In the genomic region with DNA sequence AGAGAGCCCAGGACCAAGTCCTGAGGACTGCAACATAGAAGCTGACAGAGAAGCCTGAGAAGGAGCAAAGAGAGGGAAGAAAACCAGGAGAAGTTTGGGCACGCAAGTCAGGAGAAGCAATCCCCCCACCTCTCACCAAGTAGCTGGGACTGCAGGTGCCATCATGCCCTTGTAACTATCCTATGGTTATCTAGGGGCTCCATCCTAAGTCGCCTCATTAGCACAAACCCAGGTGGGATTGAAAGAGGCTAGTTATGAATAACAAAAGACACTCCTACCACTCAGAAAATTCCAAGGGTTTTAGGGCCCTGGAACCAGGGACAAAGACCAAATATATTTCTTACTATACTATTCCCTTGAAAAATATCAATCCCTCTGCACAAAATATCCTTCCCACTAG, we compare ENCODE assay signal across 1 cellular context.
TF ChIP-seq lines count a peak whose summit lies in the region.

No MANE protein-coding gene starts in this region.

TF ChIP-seq in WTC11, 78 proteins besides CTCF, POLR2A, EP300 and RAD21 (continued from another document):
- TF ChIP-seq ARID4B (CRISPR knock-in tag; IDR thresholded peaks at IDR 0.05; ENCODE audit: borderline replicate concordance), result no peak
- no peak for TF ChIP-seq TEAD4 (CRISPR knock-in tag; IDR thresholded peaks at IDR 0.05)
- no peak for TF ChIP-seq FOXJ3 (CRISPR knock-in tag; IDR thresholded peaks at IDR 0.05; ENCODE audit: borderline replicate concordance)
- TF ChIP-seq NFATC4 (CRISPR knock-in tag; IDR thresholded peaks at IDR 0.05), result no peak
- no peak for TF ChIP-seq E2F1 (CRISPR knock-in tag; IDR thresholded peaks at IDR 0.05)
- no peak for TF ChIP-seq USF2 (CRISPR knock-in tag; IDR thresholded peaks at IDR 0.05)
- no peak for TF ChIP-seq ETV6 (CRISPR knock-in tag; IDR thresholded peaks at IDR 0.05)
- no peak for TF ChIP-seq ZBTB21 (CRISPR knock-in tag; IDR thresholded peaks at IDR 0.05; ENCODE audit: borderline replicate concordance)
- TF ChIP-seq E2F5 (CRISPR knock-in tag; IDR thresholded peaks at IDR 0.05), result no peak
- TF ChIP-seq ATF6 (CRISPR knock-in tag; IDR thresholded peaks at IDR 0.05), result no peak
- TF ChIP-seq SMAD4 (CRISPR knock-in tag; IDR thresholded peaks at IDR 0.05), result no peak
- TF ChIP-seq, protein P1, sequence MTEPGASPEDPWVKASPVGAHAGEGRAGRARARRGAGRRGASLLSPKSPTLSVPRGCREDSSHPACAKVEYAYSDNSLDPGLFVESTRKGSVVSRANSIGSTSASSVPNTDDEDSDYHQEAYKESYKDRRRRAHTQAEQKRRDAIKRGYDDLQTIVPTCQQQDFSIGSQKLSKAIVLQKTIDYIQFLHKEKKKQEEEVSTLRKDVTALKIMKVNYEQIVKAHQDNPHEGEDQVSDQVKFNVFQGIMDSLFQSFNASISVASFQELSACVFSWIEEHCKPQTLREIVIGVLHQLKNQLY (CRISPR knock-in tag; IDR thresholded peaks at IDR 0.05), result no peak
- no peak for TF ChIP-seq CREM (CRISPR knock-in tag; IDR thresholded peaks at IDR 0.05)
